Comparison of ENCODE assay signal across 8 cellular contexts in the genomic region with DNA sequence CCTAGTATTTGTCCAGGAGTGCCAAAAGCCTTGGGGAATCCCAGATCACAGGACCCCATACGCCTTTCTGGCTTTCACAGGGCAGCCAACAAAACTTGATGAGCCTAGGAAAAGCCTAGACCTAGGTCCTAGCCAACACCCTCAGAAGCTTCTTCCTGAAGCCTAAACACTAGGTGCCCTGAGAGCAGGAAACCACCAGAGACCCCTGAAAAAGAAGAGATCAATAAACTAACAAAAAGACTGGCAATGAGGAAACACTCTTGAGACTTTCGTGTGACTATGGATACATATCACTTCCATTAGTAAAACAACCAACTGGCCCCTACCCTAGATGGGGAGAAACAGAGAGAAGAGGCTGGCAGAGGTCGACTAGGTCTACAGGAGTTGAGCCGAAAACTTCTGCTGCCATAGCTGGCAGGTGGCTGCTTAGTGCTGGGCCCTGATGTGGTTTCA. TPM values are rescaled to one million over a fixed set of nuclear protein-coding genes. Genes with fewer than 3 reads are reported as not detected.
DNase-seq lines count a peak whose midpoint lies in the region; ATAC-seq and TF ChIP-seq lines count a peak whose summit lies in the region.

No MANE protein-coding gene starts in this region.

- no peak for DNase-seq in T-helper 2 cell treated with Interferon-gamma antibody and Interleukin-4, amounts not matched to agents 5 μg/mL and 100 μg/mL, for 36 hours (ENCODE audit: low spot score)
- DNase-seq in T-helper 2 cell = no peak
- no peak for DNase-seq in WTC11 (ENCODE audit: low spot score)
- DNase-seq in NCI-H226 = no peak
- DNase-seq in NCI-H1105 (lab: John Stamatoyannopoulos, UW) = no peak

- H3K4me1 Mint-ChIP-seq in T-helper 2 cell treated with Interferon-gamma antibody and Interleukin-4, amounts not matched to agents 5 μg/mL and 100 μg/mL, for 36 hours (ENCODE audit: low read depth) = peaks cover 54% of the 10 kb centered on the region
- H3K4me1 Mint-ChIP-seq in WTC11 = peaks cover 38% of the 10 kb centered on the region
- H3K4me1 Mint-ChIP-seq in stimulated activated naive CD8-positive, alpha-beta T cell treated with anti-CD3 and anti-CD28 coated beads, Interleukin-15, Interleukin-2, amounts not matched to agents 100 ng/mL and 50 ng/mL, for 24 hours (ENCODE audit: low read depth) = peaks cover 77% of the 10 kb centered on the region

- POLR2A ChIA-PET in WTC11 (lab: Charles Lee) = interaction anchor here (0.5 to 1.9 kb wide), 3 partner anchors 27 to 54 kb away, joined by 3 to 6 read pairs (median 4); a partner anchor contains a TSS

- H3K9me3 ChIP-seq in iPS-18c (ENCODE audit: control insufficient read depth, insufficient read depth, low read length) = peaks cover 3% of the 10 kb centered on the region

- H3K27ac Mint-ChIP-seq in T-helper 2 cell treated with Interferon-gamma antibody and Interleukin-4, amounts not matched to agents 5 μg/mL and 100 μg/mL, for 36 hours = peak overlapping the region; percentile 89
- H3K27ac Mint-ChIP-seq in WTC11 = no peak overlapping the region
- peak overlapping the region; percentile 88 for H3K27ac Mint-ChIP-seq in stimulated activated naive CD8-positive, alpha-beta T cell treated with anti-CD3 and anti-CD28 coated beads, Interleukin-15, Interleukin-2, amounts not matched to agents 100 ng/mL and 50 ng/mL, for 24 hours

- peak overlapping the region; percentile 92 for H3K4me3 Mint-ChIP-seq in T-helper 2 cell treated with Interferon-gamma antibody and Interleukin-4, amounts not matched to agents 5 μg/mL and 100 μg/mL, for 36 hours
- peak overlapping the region; percentile 82 for H3K4me3 Mint-ChIP-seq in WTC11
- H3K4me3 Mint-ChIP-seq in stimulated activated naive CD8-positive, alpha-beta T cell treated with anti-CD3 and anti-CD28 coated beads, Interleukin-15, Interleukin-2, amounts not matched to agents 100 ng/mL and 50 ng/mL, for 24 hours = peak overlapping the region; percentile 90

- no peak for ATAC-seq in WTC11
- no peak for ATAC-seq in HG02938 (IDR thresholded peaks at IDR 0.05; ENCODE audit: unreplicated experiment)

- TF ChIP-seq CTCF in WTC11 (IDR thresholded peaks at IDR 0.05) = no peak

- H3K9me3 Mint-ChIP-seq in T-helper 2 cell treated with Interferon-gamma antibody and Interleukin-4, amounts not matched to agents 5 μg/mL and 100 μg/mL, for 36 hours = no peaks in the 10 kb centered on the region
- no peaks in the 10 kb centered on the region for H3K9me3 Mint-ChIP-seq in WTC11
- H3K9me3 Mint-ChIP-seq in stimulated activated naive CD8-positive, alpha-beta T cell treated with anti-CD3 and anti-CD28 coated beads, Interleukin-15, Interleukin-2, amounts not matched to agents 100 ng/mL and 50 ng/mL, for 24 hours = no peaks in the 10 kb centered on the region

- peaks cover 41% of the 10 kb centered on the region for H3K36me3 Mint-ChIP-seq in T-helper 2 cell treated with Interferon-gamma antibody and Interleukin-4, amounts not matched to agents 5 μg/mL and 100 μg/mL, for 36 hours (ENCODE audit: low read depth)
- H3K36me3 Mint-ChIP-seq in WTC11 = peaks cover 13% of the 10 kb centered on the region
- H3K36me3 Mint-ChIP-seq in stimulated activated naive CD8-positive, alpha-beta T cell treated with anti-CD3 and anti-CD28 coated beads, Interleukin-15, Interleukin-2, amounts not matched to agents 100 ng/mL and 50 ng/mL, for 24 hours (ENCODE audit: low read depth) = peaks cover 23% of the 10 kb centered on the region

- CTCF ChIA-PET in WTC11 (lab: Charles Lee) = interaction anchor here (1.0 to 2.4 kb wide), 2 partner anchors 33 to 54 kb away, joined by 4 to 8 read pairs; a partner anchor contains a TSS

- no peaks in the 10 kb centered on the region for H3K27me3 Mint-ChIP-seq in T-helper 2 cell treated with Interferon-gamma antibody and Interleukin-4, amounts not matched to agents 5 μg/mL and 100 μg/mL, for 36 hours (ENCODE audit: low read depth)
- H3K27me3 Mint-ChIP-seq in WTC11 (ENCODE audit: low read depth) = peaks cover 4% of the 10 kb centered on the region; the same call in 1 of the 2 replicates
- no peaks in the 10 kb centered on the region for H3K27me3 Mint-ChIP-seq in stimulated activated naive CD8-positive, alpha-beta T cell treated with anti-CD3 and anti-CD28 coated beads, Interleukin-15, Interleukin-2, amounts not matched to agents 100 ng/mL and 50 ng/mL, for 24 hours

- peak overlapping the region; percentile 80 for H3K4me3 ChIP-seq in iPS-18c (ENCODE audit: insufficient read depth, low read depth, low read length)

TF ChIP-seq in WTC11, 78 proteins besides CTCF, POLR2A, EP300 and RAD21 (continues in another document):
- TF ChIP-seq, protein P1, sequence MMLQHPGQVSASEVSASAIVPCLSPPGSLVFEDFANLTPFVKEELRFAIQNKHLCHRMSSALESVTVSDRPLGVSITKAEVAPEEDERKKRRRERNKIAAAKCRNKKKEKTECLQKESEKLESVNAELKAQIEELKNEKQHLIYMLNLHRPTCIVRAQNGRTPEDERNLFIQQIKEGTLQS (CRISPR knock-in tag; conservative IDR thresholded peaks at IDR 0.05) = no peak
- TF ChIP-seq, protein P2, sequence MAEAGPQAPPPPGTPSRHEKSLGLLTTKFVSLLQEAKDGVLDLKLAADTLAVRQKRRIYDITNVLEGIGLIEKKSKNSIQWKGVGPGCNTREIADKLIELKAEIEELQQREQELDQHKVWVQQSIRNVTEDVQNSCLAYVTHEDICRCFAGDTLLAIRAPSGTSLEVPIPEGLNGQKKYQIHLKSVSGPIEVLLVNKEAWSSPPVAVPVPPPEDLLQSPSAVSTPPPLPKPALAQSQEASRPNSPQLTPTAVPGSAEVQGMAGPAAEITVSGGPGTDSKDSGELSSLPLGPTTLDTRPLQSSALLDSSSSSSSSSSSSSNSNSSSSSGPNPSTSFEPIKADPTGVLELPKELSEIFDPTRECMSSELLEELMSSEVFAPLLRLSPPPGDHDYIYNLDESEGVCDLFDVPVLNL (CRISPR knock-in tag; IDR thresholded peaks at IDR 0.05; ENCODE audit: borderline replicate concordance, low read depth) = no peak
- TF ChIP-seq, protein P3, sequence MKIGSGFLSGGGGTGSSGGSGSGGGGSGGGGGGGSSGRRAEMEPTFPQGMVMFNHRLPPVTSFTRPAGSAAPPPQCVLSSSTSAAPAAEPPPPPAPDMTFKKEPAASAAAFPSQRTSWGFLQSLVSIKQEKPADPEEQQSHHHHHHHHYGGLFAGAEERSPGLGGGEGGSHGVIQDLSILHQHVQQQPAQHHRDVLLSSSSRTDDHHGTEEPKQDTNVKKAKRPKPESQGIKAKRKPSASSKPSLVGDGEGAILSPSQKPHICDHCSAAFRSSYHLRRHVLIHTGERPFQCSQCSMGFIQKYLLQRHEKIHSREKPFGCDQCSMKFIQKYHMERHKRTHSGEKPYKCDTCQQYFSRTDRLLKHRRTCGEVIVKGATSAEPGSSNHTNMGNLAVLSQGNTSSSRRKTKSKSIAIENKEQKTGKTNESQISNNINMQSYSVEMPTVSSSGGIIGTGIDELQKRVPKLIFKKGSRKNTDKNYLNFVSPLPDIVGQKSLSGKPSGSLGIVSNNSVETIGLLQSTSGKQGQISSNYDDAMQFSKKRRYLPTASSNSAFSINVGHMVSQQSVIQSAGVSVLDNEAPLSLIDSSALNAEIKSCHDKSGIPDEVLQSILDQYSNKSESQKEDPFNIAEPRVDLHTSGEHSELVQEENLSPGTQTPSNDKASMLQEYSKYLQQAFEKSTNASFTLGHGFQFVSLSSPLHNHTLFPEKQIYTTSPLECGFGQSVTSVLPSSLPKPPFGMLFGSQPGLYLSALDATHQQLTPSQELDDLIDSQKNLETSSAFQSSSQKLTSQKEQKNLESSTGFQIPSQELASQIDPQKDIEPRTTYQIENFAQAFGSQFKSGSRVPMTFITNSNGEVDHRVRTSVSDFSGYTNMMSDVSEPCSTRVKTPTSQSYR (CRISPR knock-in tag; IDR thresholded peaks at IDR 0.05) = no peak
- TF ChIP-seq NFATC4 (CRISPR knock-in tag; IDR thresholded peaks at IDR 0.05) (no peak), TEAD4 (CRISPR knock-in tag; IDR thresholded peaks at IDR 0.05) (no peak), GTF2I (CRISPR knock-in tag; conservative IDR thresholded peaks at IDR 0.05) (no peak), ZNF317 (CRISPR knock-in tag; IDR thresholded peaks at IDR 0.05; ENCODE audit: borderline replicate concordance, low read depth) (no peak)
- TF ChIP-seq, protein P4, sequence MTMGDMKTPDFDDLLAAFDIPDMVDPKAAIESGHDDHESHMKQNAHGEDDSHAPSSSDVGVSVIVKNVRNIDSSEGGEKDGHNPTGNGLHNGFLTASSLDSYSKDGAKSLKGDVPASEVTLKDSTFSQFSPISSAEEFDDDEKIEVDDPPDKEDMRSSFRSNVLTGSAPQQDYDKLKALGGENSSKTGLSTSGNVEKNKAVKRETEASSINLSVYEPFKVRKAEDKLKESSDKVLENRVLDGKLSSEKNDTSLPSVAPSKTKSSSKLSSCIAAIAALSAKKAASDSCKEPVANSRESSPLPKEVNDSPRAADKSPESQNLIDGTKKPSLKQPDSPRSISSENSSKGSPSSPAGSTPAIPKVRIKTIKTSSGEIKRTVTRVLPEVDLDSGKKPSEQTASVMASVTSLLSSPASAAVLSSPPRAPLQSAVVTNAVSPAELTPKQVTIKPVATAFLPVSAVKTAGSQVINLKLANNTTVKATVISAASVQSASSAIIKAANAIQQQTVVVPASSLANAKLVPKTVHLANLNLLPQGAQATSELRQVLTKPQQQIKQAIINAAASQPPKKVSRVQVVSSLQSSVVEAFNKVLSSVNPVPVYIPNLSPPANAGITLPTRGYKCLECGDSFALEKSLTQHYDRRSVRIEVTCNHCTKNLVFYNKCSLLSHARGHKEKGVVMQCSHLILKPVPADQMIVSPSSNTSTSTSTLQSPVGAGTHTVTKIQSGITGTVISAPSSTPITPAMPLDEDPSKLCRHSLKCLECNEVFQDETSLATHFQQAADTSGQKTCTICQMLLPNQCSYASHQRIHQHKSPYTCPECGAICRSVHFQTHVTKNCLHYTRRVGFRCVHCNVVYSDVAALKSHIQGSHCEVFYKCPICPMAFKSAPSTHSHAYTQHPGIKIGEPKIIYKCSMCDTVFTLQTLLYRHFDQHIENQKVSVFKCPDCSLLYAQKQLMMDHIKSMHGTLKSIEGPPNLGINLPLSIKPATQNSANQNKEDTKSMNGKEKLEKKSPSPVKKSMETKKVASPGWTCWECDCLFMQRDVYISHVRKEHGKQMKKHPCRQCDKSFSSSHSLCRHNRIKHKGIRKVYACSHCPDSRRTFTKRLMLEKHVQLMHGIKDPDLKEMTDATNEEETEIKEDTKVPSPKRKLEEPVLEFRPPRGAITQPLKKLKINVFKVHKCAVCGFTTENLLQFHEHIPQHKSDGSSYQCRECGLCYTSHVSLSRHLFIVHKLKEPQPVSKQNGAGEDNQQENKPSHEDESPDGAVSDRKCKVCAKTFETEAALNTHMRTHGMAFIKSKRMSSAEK (CRISPR knock-in tag; IDR thresholded peaks at IDR 0.05; ENCODE audit: borderline replicate concordance) = no peak

RNA-seq across cellular contexts. Expression of a gene that starts 1.2 kb away (rescaled TPM):
- 53.2 to 59.4 TPM (median 54.1 TPM) in 3 replicates for total RNA-seq in WTC11 (2021)

RNA-seq across cellular contexts. Expression of a gene that starts 1.4 kb away (rescaled TPM):
- total RNA-seq in WTC11 (2021) = not detected in 3 replicates

RNA-seq across cellular contexts. Expression of a gene that starts 7.7 kb away (rescaled TPM):
- total RNA-seq in WTC11 (2021) = 14.1 to 21.6 TPM (median 18.5 TPM) in 3 replicates

RNA-seq across cellular contexts. Expression of a gene that starts 36.6 kb away (rescaled TPM):
- total RNA-seq in WTC11 (2021) = not detected in 3 replicates

RNA-seq across cellular contexts. Expression of a gene that starts 54.4 kb away (rescaled TPM):
- 157 to 190 TPM (median 158 TPM) in 3 replicates for total RNA-seq in WTC11 (2021)
